ENCODE assay signal across 27 cellular contexts in genomic region chr5:126499278-126499677, GRCh38.
DNase-seq lines count a peak whose midpoint lies in the region; ATAC-seq and TF ChIP-seq lines count a peak whose summit lies in the region.
"Had no signal": no experiment of that assay in that cellular context is flagged by ENCODE, and none has a peak within 500 bp of the region (broad histone marks: within the 10 kb centered on the region; RNA-seq: fewer than 3 reads in every experiment).

No MANE protein-coding gene starts in this region.

- no peak overlapping the region for H3K4me3 Mint-ChIP-seq in CD4-positive, CD25-positive, alpha-beta regulatory T cell
- H3K4me3 Mint-ChIP-seq in osteocyte (ENCODE audit: unreplicated experiment): no peak overlapping the region
- H3K4me3 Mint-ChIP-seq: activated CD8-positive, alpha-beta T cell treated with anti-CD3 and anti-CD28 coated beads, Interleukin-2, amount 10 ng/mL, durations not matched to agents 7 days and 5 days; CD4-positive, alpha-beta memory T cell; type B pancreatic cell had no signal

- H3K9me3 ChIP-seq in CD4-positive, CD25-positive, alpha-beta regulatory T cell (ENCODE audit: control insufficient read depth in 2 of 2, low read length in 2 of 2): no peaks in the 10 kb centered on the region
- H3K9me3 ChIP-seq in MM.1S (replicated peaks; ENCODE audit: insufficient read depth, low read length): no peaks in the 10 kb centered on the region
- H3K9me3 ChIP-seq: ascending aorta, left ventricle myocardium inferior, MG63 had no signal

- peaks cover 3% of the 10 kb centered on the region for H3K36me3 Mint-ChIP-seq in CD4-positive, CD25-positive, alpha-beta regulatory T cell
- peaks cover 38% of the 10 kb centered on the region for H3K36me3 Mint-ChIP-seq in osteocyte (ENCODE audit: unreplicated experiment)
- H3K36me3 Mint-ChIP-seq: activated naive CD4-positive, alpha-beta T cell treated with anti-CD3 and anti-CD28 coated beads, Interleukin-2, amount 50 U/mL, for 72 hours; CD4-positive, alpha-beta memory T cell; type B pancreatic cell had no signal

- H3K9ac ChIP-seq in MM.1S (ENCODE audit: low read length): no peak overlapping the region; the same call in 1 of the 2 replicates
- H3K9ac ChIP-seq: GM23248 had no signal

- no peaks in the 10 kb centered on the region for H3K79me2 ChIP-seq in MM.1S (ENCODE audit: low read length)

- no peak for ATAC-seq in CD4-positive, CD25-positive, alpha-beta regulatory T cell (ENCODE audit: low read depth in 2 of 2)
- ATAC-seq in HG03045 (IDR thresholded peaks at IDR 0.05; ENCODE audit: unreplicated experiment) (no peak), HG02571 (IDR thresholded peaks at IDR 0.05; ENCODE audit: unreplicated experiment) (no peak)
- ATAC-seq: Panc1 had no signal

- peaks cover 0 to 1% (median 0%) of the 10 kb centered on the region in 7 donors for H3K9me3 Mint-ChIP-seq in CD4-positive, CD25-positive, alpha-beta regulatory T cell
- H3K9me3 Mint-ChIP-seq in osteocyte (ENCODE audit: unreplicated experiment): no peaks in the 10 kb centered on the region
- H3K9me3 Mint-ChIP-seq: activated naive CD4-positive, alpha-beta T cell treated with anti-CD3 and anti-CD28 coated beads, Interleukin-2, amount 50 U/mL, for 72 hours; activated T-helper 2 cell treated with anti-CD3 and anti-CD28 coated beads, Interferon-gamma antibody, Interleukin-2, Interleukin-4, amounts not matched to agents 10 μg/mL and 5 μg/mL and 100 μg/mL, durations not matched to agents 14 hours and 24 hours and 36 hours; CD4-positive, alpha-beta memory T cell; type B pancreatic cell had no signal

- H3K9me2 ChIP-seq in MM.1S (replicated peaks; ENCODE audit: insufficient read depth, low read length): no peaks in the 10 kb centered on the region

- TF ChIP-seq CTCF in MM.1S (IDR thresholded peaks at IDR 0.05; ENCODE audit: low read length): no peak
- no peak for TF ChIP-seq CTCF in osteocyte (IDR thresholded peaks at IDR 0.05)

- DNase-seq in CD4-positive, CD25-positive, alpha-beta regulatory T cell: no peak
- DNase-seq in MM.1S (no peak), osteocyte (ENCODE audit: extremely low spot score, unreplicated experiment) (no peak), activated T-cell treated with anti-CD3 and anti-CD28 coated beads for 4 hours (no peak), H4 (ENCODE audit: low spot score) (no peak)
- DNase-seq: glutamatergic neuron, left ventricle myocardium inferior, MG63, NCI-H1105 treated with DMSO at 0.1 percent for 48 hours, NCI-H187 treated with DMSO at 0.1 percent for 48 hours, NCI-H2171 treated with DMSO at 0.1 percent for 48 hours, occipital lobe, Right ventricle myocardium superior had no signal

- no peak overlapping the region for H3K4me3 ChIP-seq in CD4-positive, CD25-positive, alpha-beta regulatory T cell (ENCODE audit: low read depth, low read length)
- H3K4me3 ChIP-seq in MM.1S (ENCODE audit: low read length): no peak overlapping the region
- H3K4me3 ChIP-seq: ascending aorta, cardiac muscle cell, GM23248, K562, left ventricle myocardium inferior, MG63 had no signal

- H3F3A ChIP-seq in MM.1S (ENCODE audit: insufficient read depth, low read length): peaks cover 20% of the 10 kb centered on the region

- H3K4me1 ChIP-seq in CD4-positive, CD25-positive, alpha-beta regulatory T cell (ENCODE audit: control insufficient read depth, insufficient read depth, low read length, poor library complexity, severe bottlenecking): no peaks in the 10 kb centered on the region
- H3K4me1 ChIP-seq in MM.1S (ENCODE audit: low read length): peaks cover 27% of the 10 kb centered on the region

- H3K27me3 Mint-ChIP-seq in CD4-positive, CD25-positive, alpha-beta regulatory T cell: no peaks in the 10 kb centered on the region
- no peaks in the 10 kb centered on the region for H3K27me3 Mint-ChIP-seq in osteocyte (ENCODE audit: unreplicated experiment)
- H3K27me3 Mint-ChIP-seq: CD4-positive, alpha-beta memory T cell; type B pancreatic cell had no signal

- no peaks in the 10 kb centered on the region for H3K27me3 ChIP-seq in CD4-positive, CD25-positive, alpha-beta regulatory T cell (ENCODE audit: control insufficient read depth, insufficient read depth, low read length)
- H3K27me3 ChIP-seq in MM.1S (replicated peaks; ENCODE audit: insufficient read depth, low read length): no peaks in the 10 kb centered on the region
- H3K27me3 ChIP-seq: ascending aorta, cardiac muscle cell, MG63 had no signal

- peak overlapping the region; percentile 25; the same call in 1 of the 2 replicates for H3K4me2 ChIP-seq in MM.1S (ENCODE audit: low read depth, low read length)

- H3K27ac ChIP-seq in CD4-positive, CD25-positive, alpha-beta regulatory T cell (ENCODE audit: insufficient read depth, low read length, poor library complexity, severe bottlenecking): no peak overlapping the region
- H3K27ac ChIP-seq in MM.1S (ENCODE audit: low read length) (peak overlapping the region; percentile 45; the same call in 1 of the 2 replicates), cingulate gyrus (ENCODE audit: low read depth, low read length) (peak overlapping the region; percentile 31)
- H3K27ac ChIP-seq: cardiac muscle cell, GM23248, left ventricle myocardium inferior, VCaP had no signal

- H2AFZ ChIP-seq in MM.1S (ENCODE audit: low read length): peak overlapping the region; percentile 83
- H2AFZ ChIP-seq: GM23248 had no signal

- H4K20me1 ChIP-seq in MM.1S (ENCODE audit: insufficient read depth, low read length): no peaks in the 10 kb centered on the region

- no peaks in the 10 kb centered on the region for H3K36me3 ChIP-seq in CD4-positive, CD25-positive, alpha-beta regulatory T cell (ENCODE audit: control insufficient read depth, insufficient read depth, low read length)
- H3K36me3 ChIP-seq in MM.1S (replicated peaks; ENCODE audit: insufficient read depth, low read length): no peaks in the 10 kb centered on the region
- H3K36me3 ChIP-seq: cardiac muscle cell, MG63 had no signal

- peak overlapping the region in 2 of 3 donors; percentile 66 to 72 for H3K27ac Mint-ChIP-seq in CD4-positive, CD25-positive, alpha-beta regulatory T cell
- peak overlapping the region; percentile 20 for H3K27ac Mint-ChIP-seq in osteocyte (ENCODE audit: unreplicated experiment)
- H3K27ac Mint-ChIP-seq: activated CD8-positive, alpha-beta T cell treated with anti-CD3 and anti-CD28 coated beads, Interleukin-2, amount 10 ng/mL, durations not matched to agents 7 days and 5 days; activated T-helper 2 cell treated with anti-CD3 and anti-CD28 coated beads, Interferon-gamma antibody, Interleukin-2, Interleukin-4, amounts not matched to agents 10 μg/mL and 5 μg/mL and 100 μg/mL, durations not matched to agents 14 hours and 24 hours and 36 hours; type B pancreatic cell had no signal

- peaks cover 0 to 24% (median 4%) of the 10 kb centered on the region in 4 donors for H3K4me1 Mint-ChIP-seq in CD4-positive, CD25-positive, alpha-beta regulatory T cell
- peaks cover 40% of the 10 kb centered on the region for H3K4me1 Mint-ChIP-seq in osteocyte (ENCODE audit: unreplicated experiment)
